ENCODE assay signal across 15 cellular contexts in genomic region chr10:100364147-100364546, GRCh38. TPM values are rescaled to one million over a fixed set of nuclear protein-coding genes. Genes with fewer than 3 reads are reported as not detected.
DNase-seq lines count a peak whose midpoint lies in the region; ATAC-seq, FAIRE-seq and TF ChIP-seq lines count a peak whose summit lies in the region.
"Had no signal": no experiment of that assay in that cellular context is flagged by ENCODE, and none has a peak within 500 bp of the region (broad histone marks: within the 10 kb centered on the region; RNA-seq: fewer than 3 reads in every experiment).

No MANE protein-coding gene starts in this region.

- H3K4me3 ChIP-seq in HCT116 (replicated peaks in 1 of 2; ENCODE audit: low read depth in 1 of 2, low read length in 2 of 2) = peak overlapping the region in 1 of 2 experiments; percentile 29; a peak in 1 of 4 replicates
- H3K4me3 ChIP-seq in endothelial cell of umbilical vein (replicated peaks in 1 of 3; ENCODE audit: insufficient read depth in 1 of 3, low read depth in 1 of 3, low read length in 3 of 3) = no peak overlapping the region
- no peak overlapping the region for H3K4me3 ChIP-seq in sigmoid colon
- H3K4me3 ChIP-seq: uterus had no signal

- H3K27ac ChIP-seq in HCT116 (ENCODE audit: low read depth, low read length) = peak overlapping the region; percentile 81
- H3K27ac ChIP-seq in endothelial cell of umbilical vein (ENCODE audit: insufficient read depth, low read depth, low read length) = peak overlapping the region; percentile 58
- peak overlapping the region in 3 of 4 donors; percentile 55 to 74 (median 61) for H3K27ac ChIP-seq in sigmoid colon

- H3K27me3 Mint-ChIP-seq in WTC11 (ENCODE audit: low read depth) = no peaks in the 10 kb centered on the region

- H3K4me1 Mint-ChIP-seq in WTC11 = peaks cover 28% of the 10 kb centered on the region

- TF ChIP-seq CTCF in HCT116 (IDR thresholded peaks at IDR 0.05 in 2 of 3, conservative IDR thresholded peaks at IDR 0.05 in 1 of 3; ENCODE audit: borderline replicate concordance in 1 of 3, insufficient read depth in 1 of 3, low read depth in 2 of 3, low read length in 2 of 3) = no peak
- TF ChIP-seq CTCF in WTC11 (IDR thresholded peaks at IDR 0.05) = no peak
- no peak for TF ChIP-seq CTCF in endothelial cell of umbilical vein (IDR thresholded peaks at IDR 0.05; ENCODE audit: extremely low read depth in 1 of 2, insufficient read depth in 1 of 2, low read depth in 1 of 2, low read length in 2 of 2)
- no peak for TF ChIP-seq CTCF in sigmoid colon (IDR thresholded peaks at IDR 0.05)

- dilution Hi-C loops in endothelial cell of umbilical vein (cut with MboI; ENCODE audit: extremely low pct_ligation_motif_present, low sequenced_read_pairs) = no loop called here

- POLR2A ChIA-PET in HCT116 (lab: Charles Lee) (interaction anchor here (4.8 kb wide), 1 partner anchor 9 kb away, joined by 23 read pairs; no protein-coding TSS in a partner anchor), WTC11 (lab: Charles Lee) (interaction anchor here (0.5 to 1.2 kb wide), 2 partner anchors 9 to 16 kb away, joined by 3 to 7 read pairs; no protein-coding TSS in a partner anchor), endothelial cell of umbilical vein (lab: Charles Lee) (no interaction called here)

- H4K20me1 ChIP-seq in HCT116 (ENCODE audit: insufficient read depth) (no peaks in the 10 kb centered on the region), endothelial cell of umbilical vein (replicated peaks; ENCODE audit: control insufficient read depth, extremely low read depth, insufficient read depth, low read length) (no peaks in the 10 kb centered on the region)

- peaks cover 23 to 24% of the 10 kb centered on the region in 2 experiments; a peak in 3 of 4 replicates for H3K36me3 ChIP-seq in HCT116 (ENCODE audit: control insufficient read depth in 1 of 2, insufficient read depth in 2 of 2, low read length in 2 of 2)
- peaks cover 0 to 15% of the 10 kb centered on the region in 2 experiments for H3K36me3 ChIP-seq in endothelial cell of umbilical vein (ENCODE audit: control insufficient read depth in 2 of 2, extremely low read depth in 1 of 2, insufficient read depth in 2 of 2, low read length in 2 of 2)
- peaks cover 0 to 10% (median 0%) of the 10 kb centered on the region in 4 donors for H3K36me3 ChIP-seq in sigmoid colon
- H3K36me3 ChIP-seq: uterus had no signal

- intact Hi-C loops in HCT116 (cut with micrococcal nuclease) (no loop called here), endothelial cell of umbilical vein (cut with micrococcal nuclease) (loop anchor here (2.0 kb wide), 1 partner anchor 17 kb away; the partner anchor contains the start of gene SCD), sigmoid colon (cut with DNase I) (no loop called here)

- no peaks in the 10 kb centered on the region for H3K9me3 Mint-ChIP-seq in WTC11

- H3K9ac ChIP-seq in HCT116 (ENCODE audit: low read length) = peak overlapping the region; percentile 52
- no peak overlapping the region for H3K9ac ChIP-seq in endothelial cell of umbilical vein (replicated peaks; ENCODE audit: extremely low read depth, insufficient read depth, low read length)

- RAD21 ChIA-PET in HCT116 (lab: Charles Lee; ENCODE audit: low non-redundant PET in 1 of 2, low total read pairs in 2 of 2, uncharacterized antibody in 2 of 2, unreplicated experiment in 2 of 2) = interaction anchor here in 1 of 2 experiments (0.7 kb wide), 1 partner anchor 11 kb away, joined by 3 read pairs; no protein-coding TSS in a partner anchor

- TF ChIP-seq POLR2A in HCT116 (IDR thresholded peaks at IDR 0.05; ENCODE audit: borderline replicate concordance, extremely low read depth, insufficient read depth, insufficient read length) = no peak
- no peak for TF ChIP-seq POLR2A in endothelial cell of umbilical vein (IDR thresholded peaks at IDR 0.05; ENCODE audit: low read depth, low read length)
- no peak for TF ChIP-seq POLR2A in sigmoid colon (IDR thresholded peaks at IDR 0.05)

- H3K27ac Mint-ChIP-seq in WTC11 = peak overlapping the region; percentile 22

- H3K27me3 ChIP-seq in HCT116 (ENCODE audit: insufficient read depth, low read length) = no peaks in the 10 kb centered on the region
- no peaks in the 10 kb centered on the region for H3K27me3 ChIP-seq in endothelial cell of umbilical vein (ENCODE audit: control insufficient read depth in 2 of 2, insufficient read depth in 2 of 2, low read length in 2 of 2)
- no peaks in the 10 kb centered on the region for H3K27me3 ChIP-seq in sigmoid colon
- H3K27me3 ChIP-seq: uterus had no signal

- H3K4me1 ChIP-seq in HCT116 (ENCODE audit: control insufficient read depth in 1 of 2, insufficient read depth in 2 of 2, low read length in 2 of 2) = peaks cover 94 to 97% of the 10 kb centered on the region in 2 experiments
- H3K4me1 ChIP-seq in endothelial cell of umbilical vein (ENCODE audit: control insufficient read depth, extremely low read depth, insufficient read depth, low read length) = peaks cover 31% of the 10 kb centered on the region
- peaks cover 0 to 27% (median 22%) of the 10 kb centered on the region in 4 donors for H3K4me1 ChIP-seq in sigmoid colon
- H3K4me1 ChIP-seq: uterus had no signal

- no peak for TF ChIP-seq EP300 in sigmoid colon (IDR thresholded peaks at IDR 0.05)

- H3K9me3 ChIP-seq in HCT116 (ENCODE audit: control insufficient read depth in 1 of 2, insufficient read depth in 1 of 2, low read depth in 1 of 2, low read length in 2 of 2) = no peaks in the 10 kb centered on the region
- no peaks in the 10 kb centered on the region for H3K9me3 ChIP-seq in endothelial cell of umbilical vein (replicated peaks; ENCODE audit: control insufficient read depth, insufficient read depth, low read length)
- no peaks in the 10 kb centered on the region for H3K9me3 ChIP-seq in sigmoid colon
- H3K9me3 ChIP-seq: uterus had no signal

- H2AFZ ChIP-seq in HCT116 (ENCODE audit: low read depth, low read length, poor library complexity, severe bottlenecking) (no peak overlapping the region), endothelial cell of umbilical vein (ENCODE audit: low read depth, low read length) (no peak overlapping the region)

- H3K4me2 ChIP-seq in HCT116 (ENCODE audit: low read length) = peak overlapping the region; percentile 71
- no peak overlapping the region for H3K4me2 ChIP-seq in endothelial cell of umbilical vein (ENCODE audit: insufficient read depth, low read length)

- ATAC-seq in HCT116 (peak; percentile 18; the same call in 1 of the 2 replicates), WTC11 (no peak), HG03354 (IDR thresholded peaks at IDR 0.05; ENCODE audit: poor library complexity, severe bottlenecking, unreplicated experiment) (no peak)

- no peak for TF ChIP-seq RAD21 in HCT116 (IDR thresholded peaks at IDR 0.05; ENCODE audit: low read depth)

- CTCF ChIA-PET in HCT116 (lab: Charles Lee) (interaction anchor here (1.0 kb wide), 1 partner anchor 9 kb away, joined by 3 read pairs; no protein-coding TSS in a partner anchor), WTC11 (lab: Charles Lee) (interaction anchor here (1.0 kb wide), 1 partner anchor 155 kb away, joined by 3 read pairs; no protein-coding TSS in a partner anchor), endothelial cell of umbilical vein (lab: Charles Lee) (interaction anchor here (1.0 to 2.1 kb wide), 4 partner anchors 10 to 21 kb away, joined by 3 to 7 read pairs (median 5); no protein-coding TSS in a partner anchor)

- 67 to 90% methylated on average over 3 of the region's 3 CpGs for WGBS in sigmoid colon, 2 donors

- H3K79me2 ChIP-seq in HCT116 (ENCODE audit: insufficient read depth, low read length) = peaks cover 8% of the 10 kb centered on the region
- H3K79me2 ChIP-seq in endothelial cell of umbilical vein (ENCODE audit: control insufficient read depth, insufficient read depth, low read length) = peaks cover 4% of the 10 kb centered on the region

- no peak overlapping the region for H3K4me3 Mint-ChIP-seq in WTC11

- FAIRE-seq in endothelial cell of umbilical vein (lab: Jason Lieb, UNC) = no peak
- FAIRE-seq: TTC549 had no signal

- H3K36me3 Mint-ChIP-seq in WTC11 = peaks cover 41% of the 10 kb centered on the region

- H3K9me2 ChIP-seq in HCT116 (ENCODE audit: insufficient read depth) = no peaks in the 10 kb centered on the region

- H3K9me1 ChIP-seq in endothelial cell of umbilical vein (replicated peaks; ENCODE audit: control insufficient read depth, extremely low read depth, insufficient read depth, low read length) = no peaks in the 10 kb centered on the region

- DNase-seq in HCT116 (ENCODE audit: low read depth, low spot score) (no peak), WTC11 (ENCODE audit: low spot score) (no peak), endothelial cell of umbilical vein (ENCODE audit: low read depth, low spot score) (no peak), sigmoid colon (no peak), SIG-M5 (lab: John Stamatoyannopoulos, UW) (no peak), UCSD-AML1 (lab: John Stamatoyannopoulos, UW; ENCODE audit: unreplicated experiment) (no peak)
- DNase-seq: cortex of kidney; stimulated activated CD4-positive, alpha-beta T cell treated with anti-CD3 and anti-CD28 coated beads, Interleukin-2, amount 100 ng/mL, for 48 hours had no signal

- BruUV-seq in HCT116 (replicated peaks; lab: Mats Ljungman, UMichigan) (TSS peak; percentile 33), endothelial cell of umbilical vein (replicated peaks; lab: Mats Ljungman, UMichigan) (no TSS peak)

RNA-seq across cellular contexts. Expression of gene SCD, which starts 17.1 kb away (rescaled TPM):
- total RNA-seq in HCT116 (2021; ENCODE audit: unreplicated experiment) = 652 TPM
- polyA plus RNA-seq in HCT116 (2012) = 312 and 348 TPM in 2 replicates
- 490 to 556 TPM (median 501 TPM) in 3 replicates for total RNA-seq in WTC11 (2021)
- 396 and 426 TPM in 2 replicates for total RNA-seq in endothelial cell of umbilical vein
- 258 and 266 TPM in 2 replicates for polyA plus RNA-seq in endothelial cell of umbilical vein
- polyA plus RNA-seq in endothelial cell of umbilical vein (2011; cell fraction: cytosol; rRNA removed) = 194 and 203 TPM in 2 replicates
- 88.9 and 111 TPM in 2 replicates for polyA plus RNA-seq in endothelial cell of umbilical vein (2011; cell fraction: nucleus; rRNA removed)
- polyA plus RNA-seq in endothelial cell of umbilical vein (2012) = 165 and 255 TPM in 2 replicates
- polyA minus RNA-seq in endothelial cell of umbilical vein = 553 and 557 TPM in 2 replicates
- 299 TPM for polyA minus RNA-seq in endothelial cell of umbilical vein (2011; cell fraction: cytosol; rRNA and poly(A)+ RNA removed)
- 81.9 and 115 TPM in 2 replicates for polyA minus RNA-seq in endothelial cell of umbilical vein (2011; cell fraction: nucleus; rRNA and poly(A)+ RNA removed)
- 10 to 100 TPM in 3 of 4 donors, 1 to 10 TPM in 1; 4.8 to 28.5 (median 12.5) TPM for total RNA-seq in sigmoid colon
- polyA plus RNA-seq in sigmoid colon = 100 to 1,000 TPM in 1 of 3 donors, 10 to 100 TPM in 1, 1 to 10 TPM in 1; 4.2 to 199 (median 15.7) TPM

RNA-seq across cellular contexts. Expression of gene PKD2L1, which starts 34.1 kb away (rescaled TPM):
- total RNA-seq in HCT116 (2021; ENCODE audit: unreplicated experiment) (0.17 TPM), WTC11 (2021) (0.09 TPM in 1 of 3 replicates, not detected in the others), endothelial cell of umbilical vein (not detected in 2 replicates), sigmoid colon (not detected)
- polyA plus RNA-seq in HCT116 (2012) = 0.09 and 0.15 TPM in 2 replicates
- polyA plus RNA-seq in endothelial cell of umbilical vein (not detected in 2 replicates), sigmoid colon (1 to 10 TPM in 1 of 3 donors, under 1 TPM in 2; 0.31 to 4.2 (median 0.60) TPM)
- not detected in 2 replicates for polyA plus RNA-seq in endothelial cell of umbilical vein (2011; cell fraction: cytosol; rRNA removed)
- not detected in 2 replicates for polyA plus RNA-seq in endothelial cell of umbilical vein (2011; cell fraction: nucleus; rRNA removed)
- polyA plus RNA-seq in endothelial cell of umbilical vein (2012) = not detected in 2 replicates
- polyA minus RNA-seq in endothelial cell of umbilical vein = not detected in 2 replicates
- polyA minus RNA-seq in endothelial cell of umbilical vein (2011; cell fraction: cytosol; rRNA and poly(A)+ RNA removed) = not detected
- polyA minus RNA-seq in endothelial cell of umbilical vein (2011; cell fraction: nucleus; rRNA and poly(A)+ RNA removed) = not detected in 2 replicates
- total RNA-seq: epithelial cell of proximal tubule, HT-29, osteoblast, uterus had no signal
- polyA plus RNA-seq: BJ had no signal

Comparison
In these comparisons a context has a peak if more than half of its experiments do, and no peak if none do; other contexts are left out.
1. RNA of gene SCD, which starts 17.1 kb away (total RNA-seq): 652 TPM in HCT116 (single experiment), 490 to 556 TPM in WTC11 and 396 to 426 TPM in endothelial cell of umbilical vein; 4.8 to 28.5 TPM in sigmoid colon; every median in the first group is over 10 times any median in the second.
2. Peak in every context shown above with its lines, with median percentiles within 50 percentile points of each other: H3K27ac ChIP-seq.